ENCODE assay signal across 1 cellular context in the genomic region with DNA sequence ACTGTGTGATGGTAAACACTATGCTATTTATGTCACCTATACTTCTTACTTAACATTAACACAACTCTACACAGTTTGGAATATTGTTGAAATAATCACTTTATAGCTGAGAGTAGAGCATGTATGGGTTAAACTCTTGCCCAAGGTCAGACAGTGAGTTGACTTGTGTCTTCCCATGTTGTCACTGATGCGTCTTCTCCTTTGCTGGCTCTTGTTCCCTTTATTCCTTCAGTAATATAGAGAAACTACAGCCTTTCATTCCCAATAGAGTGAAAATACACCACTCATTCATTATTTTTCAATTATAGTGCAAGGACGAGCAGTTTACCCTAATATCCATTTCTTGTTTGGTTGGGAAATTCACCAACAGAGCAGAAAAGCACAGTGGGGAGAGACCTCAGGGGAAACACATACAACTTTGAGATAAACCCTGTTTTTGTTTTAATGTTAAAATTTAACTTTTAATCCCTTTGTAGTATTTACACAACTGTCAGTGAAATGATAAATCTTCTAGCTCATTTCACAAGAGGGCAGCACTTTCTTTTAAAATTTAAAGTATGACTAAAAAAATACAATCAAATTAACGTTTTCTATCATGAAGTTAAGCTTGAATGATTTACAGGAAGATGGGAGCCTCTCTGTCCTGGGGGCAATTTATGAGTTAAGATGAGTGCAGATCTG.
TF ChIP-seq lines count a peak whose summit lies in the region.

No MANE protein-coding gene starts in this region.

TF ChIP-seq in HepG2, 621 proteins besides CTCF, POLR2A, EP300 and RAD21 (continued from another document and continues in another):
- no peak for TF ChIP-seq THAP9 (CRISPR knock-in tag; IDR thresholded peaks at IDR 0.05; ENCODE audit: borderline replicate concordance)
- TF ChIP-seq, protein P1, sequence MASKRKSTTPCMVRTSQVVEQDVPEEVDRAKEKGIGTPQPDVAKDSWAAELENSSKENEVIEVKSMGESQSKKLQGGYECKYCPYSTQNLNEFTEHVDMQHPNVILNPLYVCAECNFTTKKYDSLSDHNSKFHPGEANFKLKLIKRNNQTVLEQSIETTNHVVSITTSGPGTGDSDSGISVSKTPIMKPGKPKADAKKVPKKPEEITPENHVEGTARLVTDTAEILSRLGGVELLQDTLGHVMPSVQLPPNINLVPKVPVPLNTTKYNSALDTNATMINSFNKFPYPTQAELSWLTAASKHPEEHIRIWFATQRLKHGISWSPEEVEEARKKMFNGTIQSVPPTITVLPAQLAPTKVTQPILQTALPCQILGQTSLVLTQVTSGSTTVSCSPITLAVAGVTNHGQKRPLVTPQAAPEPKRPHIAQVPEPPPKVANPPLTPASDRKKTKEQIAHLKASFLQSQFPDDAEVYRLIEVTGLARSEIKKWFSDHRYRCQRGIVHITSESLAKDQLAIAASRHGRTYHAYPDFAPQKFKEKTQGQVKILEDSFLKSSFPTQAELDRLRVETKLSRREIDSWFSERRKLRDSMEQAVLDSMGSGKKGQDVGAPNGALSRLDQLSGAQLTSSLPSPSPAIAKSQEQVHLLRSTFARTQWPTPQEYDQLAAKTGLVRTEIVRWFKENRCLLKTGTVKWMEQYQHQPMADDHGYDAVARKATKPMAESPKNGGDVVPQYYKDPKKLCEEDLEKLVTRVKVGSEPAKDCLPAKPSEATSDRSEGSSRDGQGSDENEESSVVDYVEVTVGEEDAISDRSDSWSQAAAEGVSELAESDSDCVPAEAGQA (IDR thresholded peaks at IDR 0.05; ENCODE audit: low read depth) = no peak
- TF ChIP-seq, protein P1 (CRISPR knock-in tag; IDR thresholded peaks at IDR 0.05; ENCODE audit: borderline replicate concordance) = peak; percentile 95; the same call in 1 of the 2 replicates
- TF ChIP-seq, protein P2, sequence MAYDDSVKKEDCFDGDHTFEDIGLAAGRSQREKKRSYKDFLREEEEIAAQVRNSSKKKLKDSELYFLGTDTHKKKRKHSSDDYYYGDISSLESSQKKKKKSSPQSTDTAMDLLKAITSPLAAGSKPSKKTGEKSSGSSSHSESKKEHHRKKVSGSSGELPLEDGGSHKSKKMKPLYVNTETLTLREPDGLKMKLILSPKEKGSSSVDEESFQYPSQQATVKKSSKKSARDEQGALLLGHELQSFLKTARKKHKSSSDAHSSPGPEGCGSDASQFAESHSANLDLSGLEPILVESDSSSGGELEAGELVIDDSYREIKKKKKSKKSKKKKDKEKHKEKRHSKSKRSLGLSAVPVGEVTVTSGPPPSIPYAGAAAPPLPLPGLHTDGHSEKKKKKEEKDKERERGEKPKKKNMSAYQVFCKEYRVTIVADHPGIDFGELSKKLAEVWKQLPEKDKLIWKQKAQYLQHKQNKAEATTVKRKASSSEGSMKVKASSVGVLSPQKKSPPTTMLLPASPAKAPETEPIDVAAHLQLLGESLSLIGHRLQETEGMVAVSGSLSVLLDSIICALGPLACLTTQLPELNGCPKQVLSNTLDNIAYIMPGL (CRISPR knock-in tag; IDR thresholded peaks at IDR 0.05; ENCODE audit: borderline replicate concordance in 1 of 2, low read depth in 1 of 2) = no peak; a peak in 1 of 4 replicates
- TF ChIP-seq ARNT2 (CRISPR knock-in tag; IDR thresholded peaks at IDR 0.05; ENCODE audit: low read depth) = no peak
- TF ChIP-seq MAFK (conservative IDR thresholded peaks at IDR 0.05 in 1 of 2, IDR thresholded peaks at IDR 0.05 in 1 of 2; ENCODE audit: low read length in 2 of 2) = no peak
- no peak for TF ChIP-seq SIX1 (CRISPR knock-in tag; IDR thresholded peaks at IDR 0.05; ENCODE audit: borderline replicate concordance)
- 0 out of 2 replicates have a peak, but pooled peaks have one; percentile 60 for TF ChIP-seq ZSCAN9 (CRISPR knock-in tag; IDR thresholded peaks at IDR 0.05; ENCODE audit: borderline replicate concordance)
- no peak for TF ChIP-seq SMAD1 (CRISPR knock-in tag; IDR thresholded peaks at IDR 0.05; ENCODE audit: borderline replicate concordance, low read depth)
- peak; percentile 24; the same call in 1 of the 2 replicates for TF ChIP-seq KMT2B (CRISPR knock-in tag; IDR thresholded peaks at IDR 0.05)
- no peak for TF ChIP-seq TEF (CRISPR knock-in tag; IDR thresholded peaks at IDR 0.05)
- TF ChIP-seq TSC22D2 (CRISPR knock-in tag; IDR thresholded peaks at IDR 0.05; ENCODE audit: borderline replicate concordance) = 0 out of 2 replicates have a peak, but pooled peaks have one; percentile 24
- TF ChIP-seq KDM4B (CRISPR knock-in tag; IDR thresholded peaks at IDR 0.05) = no peak; the same call in 1 of the 2 replicates
- TF ChIP-seq, protein P3, sequence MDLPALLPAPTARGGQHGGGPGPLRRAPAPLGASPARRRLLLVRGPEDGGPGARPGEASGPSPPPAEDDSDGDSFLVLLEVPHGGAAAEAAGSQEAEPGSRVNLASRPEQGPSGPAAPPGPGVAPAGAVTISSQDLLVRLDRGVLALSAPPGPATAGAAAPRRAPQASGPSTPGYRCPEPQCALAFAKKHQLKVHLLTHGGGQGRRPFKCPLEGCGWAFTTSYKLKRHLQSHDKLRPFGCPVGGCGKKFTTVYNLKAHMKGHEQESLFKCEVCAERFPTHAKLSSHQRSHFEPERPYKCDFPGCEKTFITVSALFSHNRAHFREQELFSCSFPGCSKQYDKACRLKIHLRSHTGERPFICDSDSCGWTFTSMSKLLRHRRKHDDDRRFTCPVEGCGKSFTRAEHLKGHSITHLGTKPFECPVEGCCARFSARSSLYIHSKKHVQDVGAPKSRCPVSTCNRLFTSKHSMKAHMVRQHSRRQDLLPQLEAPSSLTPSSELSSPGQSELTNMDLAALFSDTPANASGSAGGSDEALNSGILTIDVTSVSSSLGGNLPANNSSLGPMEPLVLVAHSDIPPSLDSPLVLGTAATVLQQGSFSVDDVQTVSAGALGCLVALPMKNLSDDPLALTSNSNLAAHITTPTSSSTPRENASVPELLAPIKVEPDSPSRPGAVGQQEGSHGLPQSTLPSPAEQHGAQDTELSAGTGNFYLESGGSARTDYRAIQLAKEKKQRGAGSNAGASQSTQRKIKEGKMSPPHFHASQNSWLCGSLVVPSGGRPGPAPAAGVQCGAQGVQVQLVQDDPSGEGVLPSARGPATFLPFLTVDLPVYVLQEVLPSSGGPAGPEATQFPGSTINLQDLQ (CRISPR knock-in tag; IDR thresholded peaks at IDR 0.05) = no peak
- no peak for TF ChIP-seq ZNF232 (CRISPR knock-in tag; IDR thresholded peaks at IDR 0.05; ENCODE audit: borderline replicate concordance)
- peak; percentile 32; the same call in 1 of the 2 replicates for TF ChIP-seq ARID4A (CRISPR knock-in tag; IDR thresholded peaks at IDR 0.05; ENCODE audit: borderline replicate concordance)
- TF ChIP-seq SNAPC2 (CRISPR knock-in tag; IDR thresholded peaks at IDR 0.05) = no peak
- TF ChIP-seq ZNF737 (CRISPR knock-in tag; IDR thresholded peaks at IDR 0.05; ENCODE audit: borderline replicate concordance) = no peak
- no peak for TF ChIP-seq ZFP41 (CRISPR knock-in tag; IDR thresholded peaks at IDR 0.05; ENCODE audit: borderline replicate concordance)
- peak; percentile 56; the same call in 1 of the 2 replicates for TF ChIP-seq MXD4 (CRISPR knock-in tag; IDR thresholded peaks at IDR 0.05)
- TF ChIP-seq YEATS4 (CRISPR knock-in tag; IDR thresholded peaks at IDR 0.05; ENCODE audit: borderline replicate concordance) = no peak
- no peak for TF ChIP-seq HCFC1 (IDR thresholded peaks at IDR 0.05; ENCODE audit: low read depth, low read length)
- no peak for TF ChIP-seq ZFP62 (CRISPR knock-in tag; IDR thresholded peaks at IDR 0.05)
- TF ChIP-seq ZNF274 (CRISPR knock-in tag; IDR thresholded peaks at IDR 0.05) = no peak
- TF ChIP-seq, protein P4, sequence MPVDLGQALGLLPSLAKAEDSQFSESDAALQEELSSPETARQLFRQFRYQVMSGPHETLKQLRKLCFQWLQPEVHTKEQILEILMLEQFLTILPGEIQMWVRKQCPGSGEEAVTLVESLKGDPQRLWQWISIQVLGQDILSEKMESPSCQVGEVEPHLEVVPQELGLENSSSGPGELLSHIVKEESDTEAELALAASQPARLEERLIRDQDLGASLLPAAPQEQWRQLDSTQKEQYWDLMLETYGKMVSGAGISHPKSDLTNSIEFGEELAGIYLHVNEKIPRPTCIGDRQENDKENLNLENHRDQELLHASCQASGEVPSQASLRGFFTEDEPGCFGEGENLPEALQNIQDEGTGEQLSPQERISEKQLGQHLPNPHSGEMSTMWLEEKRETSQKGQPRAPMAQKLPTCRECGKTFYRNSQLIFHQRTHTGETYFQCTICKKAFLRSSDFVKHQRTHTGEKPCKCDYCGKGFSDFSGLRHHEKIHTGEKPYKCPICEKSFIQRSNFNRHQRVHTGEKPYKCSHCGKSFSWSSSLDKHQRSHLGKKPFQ (CRISPR knock-in tag; IDR thresholded peaks at IDR 0.05; ENCODE audit: insufficient replicate concordance) = peak; percentile 57
- no peak for TF ChIP-seq ZFY (CRISPR knock-in tag; IDR thresholded peaks at IDR 0.05)
- peak; percentile 93 for TF ChIP-seq GATAD2A (CRISPR knock-in tag; IDR thresholded peaks at IDR 0.05)
- TF ChIP-seq ZNF234 (CRISPR knock-in tag; conservative IDR thresholded peaks at IDR 0.05) = no peak
- TF ChIP-seq NCOA5 (CRISPR knock-in tag; IDR thresholded peaks at IDR 0.05) = no peak
- no peak for TF ChIP-seq ZNF556 (CRISPR knock-in tag; IDR thresholded peaks at IDR 0.05; ENCODE audit: borderline replicate concordance)
- no peak; the same call in 1 of the 2 replicates for TF ChIP-seq SALL1 (CRISPR knock-in tag; IDR thresholded peaks at IDR 0.05)
- no peak for TF ChIP-seq ZNF383 (CRISPR knock-in tag; IDR thresholded peaks at IDR 0.05; ENCODE audit: borderline replicate concordance)
- no peak for TF ChIP-seq ZNF30 (CRISPR knock-in tag; IDR thresholded peaks at IDR 0.05)
- TF ChIP-seq TCF7 (IDR thresholded peaks at IDR 0.05; ENCODE audit: low read depth) = no peak; the same call in 1 of the 2 replicates
- no peak; the same call in 1 of the 2 replicates for TF ChIP-seq KAT8 (CRISPR knock-in tag; IDR thresholded peaks at IDR 0.05)
- no peak for TF ChIP-seq PCBP2 (optimal IDR thresholded peaks at IDR 0.05; ENCODE audit: low read depth, low read length, poor library complexity, severe bottlenecking)
- TF ChIP-seq ZNF138 (CRISPR knock-in tag; IDR thresholded peaks at IDR 0.05; ENCODE audit: low read depth) = no peak
- TF ChIP-seq ZBTB42 (CRISPR knock-in tag; IDR thresholded peaks at IDR 0.05) = no peak
